Comparison of ENCODE assay signal across 1 cellular context in genomic region chr1:150629115-150629928, GRCh38.
TF ChIP-seq lines count a peak whose summit lies in the region.

ENSA (minus strand) TSS chr1:150629612; CDS start chr1:150629470, 142 bp downstream.

TF ChIP-seq in HepG2, 621 proteins besides CTCF, POLR2A, EP300 and RAD21 (continued from another document and continues in another):
- TF ChIP-seq, protein P1, sequence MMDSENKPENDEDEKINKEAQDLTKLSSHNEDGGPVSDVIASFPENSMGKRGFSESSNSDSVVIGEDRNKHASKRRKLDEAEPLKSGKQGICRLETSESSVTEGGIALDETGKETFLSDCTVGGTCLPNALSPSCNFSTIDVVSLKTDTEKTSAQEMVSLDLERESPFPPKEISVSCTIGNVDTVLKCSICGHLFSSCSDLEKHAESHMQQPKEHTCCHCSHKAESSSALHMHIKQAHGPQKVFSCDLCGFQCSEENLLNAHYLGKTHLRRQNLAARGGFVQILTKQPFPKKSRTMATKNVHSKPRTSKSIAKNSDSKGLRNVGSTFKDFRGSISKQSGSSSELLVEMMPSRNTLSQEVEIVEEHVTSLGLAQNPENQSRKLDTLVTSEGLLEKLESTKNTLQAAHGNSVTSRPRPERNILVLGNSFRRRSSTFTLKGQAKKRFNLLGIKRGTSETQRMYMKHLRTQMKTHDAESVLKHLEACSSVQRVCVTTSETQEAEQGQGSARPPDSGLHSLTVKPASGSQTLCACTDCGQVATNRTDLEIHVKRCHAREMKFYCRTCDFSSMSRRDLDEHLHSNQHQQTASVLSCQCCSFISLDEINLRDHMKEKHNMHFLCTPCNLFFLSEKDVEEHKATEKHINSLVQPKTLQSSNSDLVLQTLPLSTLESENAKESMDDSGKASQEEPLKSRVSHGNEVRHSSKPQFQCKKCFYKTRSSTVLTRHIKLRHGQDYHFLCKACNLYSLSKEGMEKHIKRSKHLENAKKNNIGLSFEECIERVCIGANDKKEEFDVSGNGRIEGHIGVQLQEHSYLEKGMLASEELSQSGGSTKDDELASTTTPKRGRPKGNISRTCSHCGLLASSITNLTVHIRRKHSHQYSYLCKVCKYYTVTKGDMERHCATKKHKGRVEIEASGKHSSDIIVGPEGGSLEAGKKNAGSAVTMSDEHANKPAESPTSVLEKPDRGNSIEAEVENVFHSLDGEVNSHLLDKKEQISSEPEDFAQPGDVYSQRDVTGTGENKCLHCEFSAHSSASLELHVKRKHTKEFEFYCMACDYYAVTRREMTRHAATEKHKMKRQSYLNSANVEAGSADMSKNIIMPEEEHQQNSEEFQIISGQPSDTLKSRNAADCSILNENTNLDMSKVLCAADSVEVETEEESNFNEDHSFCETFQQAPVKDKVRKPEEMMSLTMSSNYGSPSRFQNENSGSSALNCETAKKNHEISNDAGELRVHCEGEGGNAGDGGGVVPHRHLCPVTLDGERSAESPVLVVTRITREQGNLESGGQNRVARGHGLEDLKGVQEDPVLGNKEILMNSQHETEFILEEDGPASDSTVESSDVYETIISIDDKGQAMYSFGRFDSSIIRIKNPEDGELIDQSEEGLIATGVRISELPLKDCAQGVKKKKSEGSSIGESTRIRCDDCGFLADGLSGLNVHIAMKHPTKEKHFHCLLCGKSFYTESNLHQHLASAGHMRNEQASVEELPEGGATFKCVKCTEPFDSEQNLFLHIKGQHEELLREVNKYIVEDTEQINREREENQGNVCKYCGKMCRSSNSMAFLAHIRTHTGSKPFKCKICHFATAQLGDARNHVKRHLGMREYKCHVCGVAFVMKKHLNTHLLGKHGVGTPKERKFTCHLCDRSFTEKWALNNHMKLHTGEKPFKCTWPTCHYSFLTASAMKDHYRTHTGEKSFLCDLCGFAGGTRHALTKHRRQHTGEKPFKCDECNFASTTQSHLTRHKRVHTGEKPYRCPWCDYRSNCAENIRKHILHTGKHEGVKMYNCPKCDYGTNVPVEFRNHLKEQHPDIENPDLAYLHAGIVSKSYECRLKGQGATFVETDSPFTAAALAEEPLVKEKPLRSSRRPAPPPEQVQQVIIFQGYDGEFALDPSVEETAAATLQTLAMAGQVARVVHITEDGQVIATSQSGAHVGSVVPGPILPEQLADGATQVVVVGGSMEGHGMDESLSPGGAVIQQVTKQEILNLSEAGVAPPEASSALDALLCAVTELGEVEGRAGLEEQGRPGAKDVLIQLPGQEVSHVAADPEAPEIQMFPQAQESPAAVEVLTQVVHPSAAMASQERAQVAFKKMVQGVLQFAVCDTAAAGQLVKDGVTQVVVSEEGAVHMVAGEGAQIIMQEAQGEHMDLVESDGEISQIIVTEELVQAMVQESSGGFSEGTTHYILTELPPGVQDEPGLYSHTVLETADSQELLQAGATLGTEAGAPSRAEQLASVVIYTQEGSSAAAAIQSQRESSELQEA (CRISPR knock-in tag; IDR thresholded peaks at IDR 0.05; ENCODE audit: not compliant biosample characterization) = no peak
- TF ChIP-seq ZNF883 (CRISPR knock-in tag; IDR thresholded peaks at IDR 0.05; ENCODE audit: not compliant biosample characterization) = peak; percentile 77
- TF ChIP-seq, protein P2, sequence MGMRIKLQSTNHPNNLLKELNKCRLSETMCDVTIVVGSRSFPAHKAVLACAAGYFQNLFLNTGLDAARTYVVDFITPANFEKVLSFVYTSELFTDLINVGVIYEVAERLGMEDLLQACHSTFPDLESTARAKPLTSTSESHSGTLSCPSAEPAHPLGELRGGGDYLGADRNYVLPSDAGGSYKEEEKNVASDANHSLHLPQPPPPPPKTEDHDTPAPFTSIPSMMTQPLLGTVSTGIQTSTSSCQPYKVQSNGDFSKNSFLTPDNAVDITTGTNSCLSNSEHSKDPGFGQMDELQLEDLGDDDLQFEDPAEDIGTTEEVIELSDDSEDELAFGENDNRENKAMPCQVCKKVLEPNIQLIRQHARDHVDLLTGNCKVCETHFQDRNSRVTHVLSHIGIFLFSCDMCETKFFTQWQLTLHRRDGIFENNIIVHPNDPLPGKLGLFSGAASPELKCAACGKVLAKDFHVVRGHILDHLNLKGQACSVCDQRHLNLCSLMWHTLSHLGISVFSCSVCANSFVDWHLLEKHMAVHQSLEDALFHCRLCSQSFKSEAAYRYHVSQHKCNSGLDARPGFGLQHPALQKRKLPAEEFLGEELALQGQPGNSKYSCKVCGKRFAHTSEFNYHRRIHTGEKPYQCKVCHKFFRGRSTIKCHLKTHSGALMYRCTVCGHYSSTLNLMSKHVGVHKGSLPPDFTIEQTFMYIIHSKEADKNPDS (CRISPR knock-in tag; IDR thresholded peaks at IDR 0.05) = no peak
- TF ChIP-seq UBTF (CRISPR knock-in tag; IDR thresholded peaks at IDR 0.05) = peak; percentile 54; the same call in 1 of the 2 replicates
- peak; percentile 36; the same call in 1 of the 2 replicates for TF ChIP-seq PAXIP1 (CRISPR knock-in tag; conservative IDR thresholded peaks at IDR 0.05)
- peak; percentile 89 for TF ChIP-seq ZNF605 (CRISPR knock-in tag; IDR thresholded peaks at IDR 0.05)
- TF ChIP-seq ZNF460 (CRISPR knock-in tag; IDR thresholded peaks at IDR 0.05; ENCODE audit: borderline replicate concordance) = no peak; the same call in 1 of the 2 replicates
- 0 out of 2 replicates have a peak, but pooled peaks have one; percentile 24 for TF ChIP-seq ZNF34 (CRISPR knock-in tag; IDR thresholded peaks at IDR 0.05; ENCODE audit: borderline replicate concordance)
- TF ChIP-seq AHDC1 (CRISPR knock-in tag; IDR thresholded peaks at IDR 0.05; ENCODE audit: borderline replicate concordance) = no peak
- peak; percentile 99 for TF ChIP-seq CREB1 (IDR thresholded peaks at IDR 0.05)
- TF ChIP-seq CREB1 (CRISPR knock-in tag; IDR thresholded peaks at IDR 0.05) = peak; percentile 96
- TF ChIP-seq KLF9 (CRISPR knock-in tag; IDR thresholded peaks at IDR 0.05; ENCODE audit: low read depth) = peak; percentile 30; the same call in 1 of the 2 replicates
- no peak for TF ChIP-seq GABPA (IDR thresholded peaks at IDR 0.05; ENCODE audit: low read depth, low read length)
- no peak; the same call in none of the 2 replicates for TF ChIP-seq GABPA (CRISPR knock-in tag; IDR thresholded peaks at IDR 0.05; ENCODE audit: low read depth)
- peak; percentile 33 for TF ChIP-seq RBM39 (IDR thresholded peaks at IDR 0.05; ENCODE audit: low read depth, low read length, poor library complexity, severe bottlenecking)
- TF ChIP-seq ZHX1 (CRISPR knock-in tag; IDR thresholded peaks at IDR 0.05; ENCODE audit: low read depth) = peak; percentile 96
- 0 out of 2 replicates have a peak, but pooled peaks have one; percentile 29 for TF ChIP-seq ZNF746 (CRISPR knock-in tag; IDR thresholded peaks at IDR 0.05)
- TF ChIP-seq SSRP1 (CRISPR knock-in tag; IDR thresholded peaks at IDR 0.05) = no peak
- no peak for TF ChIP-seq HNF4A (CRISPR knock-in tag; IDR thresholded peaks at IDR 0.05)
